Comparison of ENCODE assay signal across 23 cellular contexts in the genomic region with DNA sequence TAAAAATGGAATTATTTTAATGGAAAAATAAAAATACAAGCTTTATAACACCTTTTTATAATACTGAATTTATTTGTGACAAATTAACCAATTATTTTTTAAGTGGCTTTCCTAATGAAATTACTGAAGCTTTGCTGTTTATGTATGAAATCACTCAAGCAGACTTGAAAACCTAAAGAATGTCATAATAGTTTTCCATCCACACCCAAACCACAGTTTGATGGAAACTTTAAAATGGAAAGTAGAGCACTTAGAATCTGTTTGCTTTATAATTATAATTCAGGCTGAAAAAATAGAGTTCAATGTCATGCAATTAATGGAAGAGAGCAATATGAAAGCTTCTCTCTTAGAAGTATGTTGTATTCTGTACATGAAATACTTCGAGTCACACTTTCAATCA. TPM values are rescaled to one million over a fixed set of nuclear protein-coding genes. Genes with fewer than 3 reads are reported as not detected.
DNase-seq lines count a peak whose midpoint lies in the region; ATAC-seq, FAIRE-seq and TF ChIP-seq lines count a peak whose summit lies in the region.
"Had no signal": no experiment of that assay in that cellular context is flagged by ENCODE, and none has a peak within 500 bp of the region (broad histone marks: within the 10 kb centered on the region; RNA-seq: fewer than 3 reads in every experiment).

No MANE protein-coding gene starts in this region.

- H3K79me2 ChIP-seq in GM23338 (replicated peaks; ENCODE audit: insufficient read depth), result no peaks in the 10 kb centered on the region

- H3K27ac Mint-ChIP-seq in osteocyte (ENCODE audit: unreplicated experiment) (peak overlapping the region; percentile 94), GM23338 (no peak overlapping the region)
- H3K27ac Mint-ChIP-seq: activated CD8-positive, alpha-beta memory T cell treated with anti-CD3 and anti-CD28 coated beads, Interleukin-2, amount 10 ng/mL, durations not matched to agents 7 days and 5 days; activated T-helper 17 cell treated with anti-CD3 and anti-CD28 coated beads, Interleukin-2, amount 50 U/mL, for 72 hours had no signal

- DNase-seq in EH (ENCODE audit: low read depth) (peak; percentile 30), SK-N-MC (ENCODE audit: low read depth, low spot score) (no peak), osteocyte (ENCODE audit: extremely low spot score, unreplicated experiment) (no peak), GM20000 (ENCODE audit: low spot score) (no peak), NCI-H2227 (lab: John Stamatoyannopoulos, UW; ENCODE audit: unreplicated experiment) (no peak), GM23338 (ENCODE audit: low spot score) (no peak)
- DNase-seq: activated CD4-positive, alpha-beta T cell treated with anti-CD3 and anti-CD28 coated beads for 4 hours; activated CD8-positive, alpha-beta memory T cell treated with anti-CD3 and anti-CD28 coated beads, Interleukin-2, amount 10 ng/mL, durations not matched to agents 7 days and 5 days; amniotic stem cell; C1 segment of cervical spinal cord; central memory CD4-positive, alpha-beta T cell; erythroblast; mucosa of descending colon; NCI-H1417; NCI-H524; T-helper 1 cell; testis had no signal

- H3K4me3 Mint-ChIP-seq in osteocyte (ENCODE audit: unreplicated experiment) (no peak overlapping the region), GM23338 (no peak overlapping the region)
- H3K4me3 Mint-ChIP-seq: activated CD8-positive, alpha-beta memory T cell treated with anti-CD3 and anti-CD28 coated beads, Interleukin-2, amount 10 ng/mL, durations not matched to agents 7 days and 5 days; activated T-helper 17 cell treated with anti-CD3 and anti-CD28 coated beads, Interleukin-2, amount 50 U/mL, for 72 hours had no signal

- peak; percentile 12 for FAIRE-seq in endometrium (lab: Jason Lieb, UNC)
- FAIRE-seq: GM18507 had no signal

- H3K4me2 ChIP-seq in GM23338, result no peak overlapping the region

- no peak overlapping the region for H2AFZ ChIP-seq in GM23338

- no peaks in the 10 kb centered on the region for H3F3A ChIP-seq in GM23338 (replicated peaks; ENCODE audit: low read depth)

- ATAC-seq in GM21619 (IDR thresholded peaks at IDR 0.05; ENCODE audit: unreplicated experiment) (no peak), GM23338 (no peak)
- ATAC-seq: activated CD8-positive, alpha-beta memory T cell treated with anti-CD3 and anti-CD28 coated beads, Interleukin-2, amount 10 ng/mL, durations not matched to agents 7 days and 5 days; activated T-helper 17 cell treated with anti-CD3 and anti-CD28 coated beads, Interleukin-2, amount 50 U/mL, for 72 hours; left lobe of liver; mucosa of descending colon; Right ventricle myocardium inferior had no signal

- no peaks in the 10 kb centered on the region for H4K20me1 ChIP-seq in GM23338 (replicated peaks; ENCODE audit: insufficient read depth)

- TF ChIP-seq CTCF in osteocyte (IDR thresholded peaks at IDR 0.05) (no peak), GM20000 (IDR thresholded peaks at IDR 0.05; ENCODE audit: extremely low read depth, missing control alignments) (no peak), GM23338 (conservative IDR thresholded peaks at IDR 0.05; ENCODE audit: low read depth in 2 of 2) (no peak)

- H3K27me3 Mint-ChIP-seq in osteocyte (ENCODE audit: unreplicated experiment), result no peaks in the 10 kb centered on the region
- no peaks in the 10 kb centered on the region for H3K27me3 Mint-ChIP-seq in GM23338 (ENCODE audit: insufficient read depth, low read depth, poor library complexity)
- H3K27me3 Mint-ChIP-seq: activated T-helper 17 cell treated with anti-CD3 and anti-CD28 coated beads, Interleukin-2, amount 50 U/mL, for 72 hours had no signal

- no peaks in the 10 kb centered on the region for H3K9me2 ChIP-seq in GM23338 (ENCODE audit: insufficient read depth)

- H3K9ac ChIP-seq in SK-N-MC (ENCODE audit: insufficient read length), result no peak overlapping the region

- peaks cover 10% of the 10 kb centered on the region; the same call in 1 of the 2 replicates for H3K4me1 ChIP-seq in GM23338 (ENCODE audit: insufficient read depth)
- H3K4me1 ChIP-seq: testis had no signal

- H3K9me3 Mint-ChIP-seq in osteocyte (ENCODE audit: unreplicated experiment) (no peaks in the 10 kb centered on the region), GM23338 (no peaks in the 10 kb centered on the region)
- H3K9me3 Mint-ChIP-seq: activated T-helper 17 cell treated with anti-CD3 and anti-CD28 coated beads, Interleukin-2, amount 50 U/mL, for 72 hours had no signal

- H3K27ac ChIP-seq in SK-N-MC (peak overlapping the region; percentile 35; the same call in 1 of the 2 replicates), GM23338 (ENCODE audit: low read depth) (no peak overlapping the region)
- H3K27ac ChIP-seq: testis had no signal

- no peaks in the 10 kb centered on the region for H3K36me3 Mint-ChIP-seq in osteocyte (ENCODE audit: unreplicated experiment)
- H3K36me3 Mint-ChIP-seq in GM23338 (ENCODE audit: low read depth), result no peaks in the 10 kb centered on the region
- H3K36me3 Mint-ChIP-seq: activated CD8-positive, alpha-beta memory T cell treated with anti-CD3 and anti-CD28 coated beads, Interleukin-2, amount 10 ng/mL, durations not matched to agents 7 days and 5 days had no signal

- peaks cover 69% of the 10 kb centered on the region for H3K4me1 Mint-ChIP-seq in osteocyte (ENCODE audit: unreplicated experiment)
- peaks cover 18% of the 10 kb centered on the region for H3K4me1 Mint-ChIP-seq in GM23338
- H3K4me1 Mint-ChIP-seq: activated T-helper 17 cell treated with anti-CD3 and anti-CD28 coated beads, Interleukin-2, amount 50 U/mL, for 72 hours had no signal

- H3K36me3 ChIP-seq in SK-N-MC (ENCODE audit: insufficient read depth, low read length) (no peaks in the 10 kb centered on the region), GM23338 (ENCODE audit: insufficient read depth) (no peaks in the 10 kb centered on the region)

- no peaks in the 10 kb centered on the region for H3K9me3 ChIP-seq in SK-N-MC (ENCODE audit: low read depth, low read length)
- H3K9me3 ChIP-seq: mucosa of descending colon, testis had no signal

- H3K4me3 ChIP-seq in SK-N-MC, result no peak overlapping the region
- no peak overlapping the region for H3K4me3 ChIP-seq in GM23338
- H3K4me3 ChIP-seq: mucosa of descending colon, testis had no signal

- H3K27me3 ChIP-seq in GM23338 (ENCODE audit: insufficient read depth), result no peaks in the 10 kb centered on the region
- H3K27me3 ChIP-seq: testis had no signal

TF ChIP-seq in GM23338, 12 proteins besides CTCF, POLR2A, EP300 and RAD21 (continues in another document):
- TF ChIP-seq EZH2phosphoT487 (IDR thresholded peaks at IDR 0.05; ENCODE audit: unreplicated experiment) (no peak), ZNF114 (CRISPR knock-in tag; IDR thresholded peaks at IDR 0.05) (no peak), JUNB (IDR thresholded peaks at IDR 0.05; ENCODE audit: unreplicated experiment) (no peak), EZH2 (IDR thresholded peaks at IDR 0.05; ENCODE audit: low read depth, unreplicated experiment) (no peak), ZNF331 (CRISPR knock-in tag; IDR thresholded peaks at IDR 0.05; ENCODE audit: low read depth) (no peak), NANOG (IDR thresholded peaks at IDR 0.05; ENCODE audit: borderline replicate concordance) (no peak), POLR2AphosphoS5 (IDR thresholded peaks at IDR 0.05; ENCODE audit: low read depth) (no peak), STAT1 (IDR thresholded peaks at IDR 0.05; ENCODE audit: unreplicated experiment) (no peak), CREB1 (CRISPR knock-in tag; IDR thresholded peaks at IDR 0.05; ENCODE audit: low read depth) (no peak)
- TF ChIP-seq, protein P1, sequence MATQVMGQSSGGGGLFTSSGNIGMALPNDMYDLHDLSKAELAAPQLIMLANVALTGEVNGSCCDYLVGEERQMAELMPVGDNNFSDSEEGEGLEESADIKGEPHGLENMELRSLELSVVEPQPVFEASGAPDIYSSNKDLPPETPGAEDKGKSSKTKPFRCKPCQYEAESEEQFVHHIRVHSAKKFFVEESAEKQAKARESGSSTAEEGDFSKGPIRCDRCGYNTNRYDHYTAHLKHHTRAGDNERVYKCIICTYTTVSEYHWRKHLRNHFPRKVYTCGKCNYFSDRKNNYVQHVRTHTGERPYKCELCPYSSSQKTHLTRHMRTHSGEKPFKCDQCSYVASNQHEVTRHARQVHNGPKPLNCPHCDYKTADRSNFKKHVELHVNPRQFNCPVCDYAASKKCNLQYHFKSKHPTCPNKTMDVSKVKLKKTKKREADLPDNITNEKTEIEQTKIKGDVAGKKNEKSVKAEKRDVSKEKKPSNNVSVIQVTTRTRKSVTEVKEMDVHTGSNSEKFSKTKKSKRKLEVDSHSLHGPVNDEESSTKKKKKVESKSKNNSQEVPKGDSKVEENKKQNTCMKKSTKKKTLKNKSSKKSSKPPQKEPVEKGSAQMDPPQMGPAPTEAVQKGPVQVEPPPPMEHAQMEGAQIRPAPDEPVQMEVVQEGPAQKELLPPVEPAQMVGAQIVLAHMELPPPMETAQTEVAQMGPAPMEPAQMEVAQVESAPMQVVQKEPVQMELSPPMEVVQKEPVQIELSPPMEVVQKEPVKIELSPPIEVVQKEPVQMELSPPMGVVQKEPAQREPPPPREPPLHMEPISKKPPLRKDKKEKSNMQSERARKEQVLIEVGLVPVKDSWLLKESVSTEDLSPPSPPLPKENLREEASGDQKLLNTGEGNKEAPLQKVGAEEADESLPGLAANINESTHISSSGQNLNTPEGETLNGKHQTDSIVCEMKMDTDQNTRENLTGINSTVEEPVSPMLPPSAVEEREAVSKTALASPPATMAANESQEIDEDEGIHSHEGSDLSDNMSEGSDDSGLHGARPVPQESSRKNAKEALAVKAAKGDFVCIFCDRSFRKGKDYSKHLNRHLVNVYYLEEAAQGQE (IDR thresholded peaks at IDR 0.05; ENCODE audit: unreplicated experiment), result no peak
- TF ChIP-seq, protein P2, sequence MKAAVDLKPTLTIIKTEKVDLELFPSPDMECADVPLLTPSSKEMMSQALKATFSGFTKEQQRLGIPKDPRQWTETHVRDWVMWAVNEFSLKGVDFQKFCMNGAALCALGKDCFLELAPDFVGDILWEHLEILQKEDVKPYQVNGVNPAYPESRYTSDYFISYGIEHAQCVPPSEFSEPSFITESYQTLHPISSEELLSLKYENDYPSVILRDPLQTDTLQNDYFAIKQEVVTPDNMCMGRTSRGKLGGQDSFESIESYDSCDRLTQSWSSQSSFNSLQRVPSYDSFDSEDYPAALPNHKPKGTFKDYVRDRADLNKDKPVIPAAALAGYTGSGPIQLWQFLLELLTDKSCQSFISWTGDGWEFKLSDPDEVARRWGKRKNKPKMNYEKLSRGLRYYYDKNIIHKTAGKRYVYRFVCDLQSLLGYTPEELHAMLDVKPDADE (IDR thresholded peaks at IDR 0.05), result no peak

RNA-seq across cellular contexts. Expression of a gene that starts 31.6 kb away (rescaled TPM):
- 38.8 and 41.0 TPM in 2 replicates for total RNA-seq in osteocyte
- 77.4 and 80.9 TPM in 2 replicates for total RNA-seq in GM23338 (2014; rRNA removed; shearing (Covaris generic))
- 47.9 and 57.2 TPM in 2 replicates for polyA plus RNA-seq in GM23338 (2016; fragmentation: Nextera tagmentation; extraction: Ambion mirVana)
